ENCODE assay signal across 14 cellular contexts in the genomic region with DNA sequence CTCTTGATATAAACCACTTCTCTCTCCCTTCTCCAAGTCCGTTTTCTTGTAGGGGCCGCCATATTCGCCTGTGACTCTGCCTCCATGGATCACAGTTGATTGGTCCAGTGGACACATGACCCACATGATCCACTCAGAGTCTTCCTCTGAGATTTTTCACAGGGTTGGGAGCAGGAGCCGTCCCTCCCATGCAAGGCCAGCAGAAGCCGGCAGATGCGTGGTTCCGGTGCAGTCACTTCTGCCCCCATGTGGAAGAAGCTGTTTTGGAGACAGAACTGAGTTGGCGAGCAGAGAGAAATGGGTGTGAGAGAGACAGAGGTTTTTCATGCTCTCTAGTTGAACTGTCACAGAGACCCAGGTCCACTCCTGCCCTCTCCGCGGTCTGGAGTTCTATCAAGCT.
A peak's percentile ranks its signal among the peaks of the same experiment; 100 is the strongest.
DNase-seq lines count a peak whose midpoint lies in the region; ATAC-seq, FAIRE-seq and TF ChIP-seq lines count a peak whose summit lies in the region.
"Had no signal": no experiment of that assay in that cellular context is flagged by ENCODE, and none has a peak within 500 bp of the region (broad histone marks: within the 10 kb centered on the region; RNA-seq: fewer than 3 reads in every experiment).

No MANE protein-coding gene starts in this region.

- intact Hi-C loops in K562 (cut with micrococcal nuclease) = no loop called here

- no peaks in the 10 kb centered on the region for H3K27me3 ChIP-seq in BLaER1
- peaks cover 0 to 26% of the 10 kb centered on the region in 2 experiments; a peak in 4 of 5 replicates for H3K27me3 ChIP-seq in K562 (ENCODE audit: control insufficient read depth in 2 of 2, insufficient read depth in 2 of 2, low read length in 2 of 2)

- TF ChIP-seq EP300 in K562 (IDR thresholded peaks at IDR 0.05; ENCODE audit: low read length) = no peak

- CTCF ChIA-PET in K562 (lab: Yijun Ruan, JAX; ENCODE audit: low intra/inter-chr PET ratio) = interaction anchor here (0.6 kb wide), 1 partner anchor 397 kb away, joined by 3 read pairs; no protein-coding TSS in a partner anchor

- POLR2A ChIA-PET in K562 (lab: Yijun Ruan, JAX) = interaction anchor here (0.7 to 1.4 kb wide), 3 partner anchors 11 to 115 kb away, joined by 3 to 6 read pairs (median 3); no protein-coding TSS in a partner anchor

- H3K27ac ChIP-seq in BLaER1 (no peak overlapping the region; the same call in 1 of the 2 replicates), K562 (ENCODE audit: extremely low read depth, low read depth, low read length) (no peak overlapping the region)
- H3K27ac ChIP-seq: neutrophil had no signal

- H4K20me1 ChIP-seq in BLaER1 (no peaks in the 10 kb centered on the region), K562 (replicated peaks; ENCODE audit: control insufficient read depth, insufficient read depth, low read length) (peaks cover 5% of the 10 kb centered on the region; the same call in 1 of the 2 replicates)

- ATAC-seq in K562 (peak; percentile 86), HG02884 (IDR thresholded peaks at IDR 0.05; ENCODE audit: unreplicated experiment) (no peak)

- H3K9ac ChIP-seq in BLaER1 (no peak overlapping the region), K562 (ENCODE audit: insufficient read depth in 1 of 2, low read depth in 2 of 2, low read length in 2 of 2) (no peak overlapping the region)

- TF ChIP-seq RAD21 in K562 (CRISPR knock-in tag; conservative IDR thresholded peaks at IDR 0.05 in 1 of 2, IDR thresholded peaks at IDR 0.05 in 1 of 2) = peak in 1 of 2 experiments; percentile 29; a peak in 1 of 4 replicates

- no peaks in the 10 kb centered on the region for H3K36me3 ChIP-seq in BLaER1
- H3K36me3 ChIP-seq in K562 (ENCODE audit: control insufficient read depth, insufficient read depth, low read length) = no peaks in the 10 kb centered on the region
- H3K36me3 ChIP-seq: neutrophil had no signal

- H3K4me3 ChIP-seq in BLaER1 = no peak overlapping the region
- H3K4me3 ChIP-seq in K562 = no peak overlapping the region

- WGBS in K562 (ENCODE audit: insufficient coverage, low coverage, missing lambda C conversion rate) = 13% methylated on average over 10 of the region's 10 CpGs

- TF ChIP-seq CTCF in K562 (IDR thresholded peaks at IDR 0.05 in 2 of 3, conservative IDR thresholded peaks at IDR 0.05 in 1 of 3; ENCODE audit: insufficient read depth in 2 of 3, low read depth in 1 of 3, low read length in 3 of 3) = peak; percentile 48 to 53 (median 53); a peak in 5 of 6 replicates

- H2AFZ ChIP-seq in K562 (ENCODE audit: low read depth, low read length) = no peak overlapping the region

- H3K4me2 ChIP-seq in BLaER1 = peak overlapping the region; percentile 92; the same call in 1 of the 2 replicates
- H3K4me2 ChIP-seq in K562 (ENCODE audit: insufficient read depth, low read length) = no peak overlapping the region

- no peaks in the 10 kb centered on the region for H3K9me1 ChIP-seq in K562 (ENCODE audit: control insufficient read depth, insufficient read depth, low read length)

- H3K4me1 ChIP-seq in BLaER1 (peaks cover 56% of the 10 kb centered on the region), K562 (replicated peaks in 1 of 2; ENCODE audit: control insufficient read depth in 2 of 2, insufficient read depth in 2 of 2, low read length in 2 of 2) (peaks cover 0 to 4% of the 10 kb centered on the region in 2 experiments; a peak in 1 of 5 replicates)

- peak; percentile 37 for DNase-seq in KBM-7
- DNase-seq in K562 (ENCODE audit: extremely low read depth in 1 of 4, low spot score in 3 of 4) = peak; percentile 21 to 35 (median 25)
- peak; percentile 60 for DNase-seq in left kidney (ENCODE audit: low read depth, low spot score)
- no peak for DNase-seq in NCI-H2107 (lab: John Stamatoyannopoulos, UW)
- no peak for DNase-seq in HPDE6-E6E7 (ENCODE audit: extremely low spot score)
- DNase-seq in NCI-H526 treated with DMSO at 0.1 percent for 48 hours (lab: John Stamatoyannopoulos, UW) = no peak
- DNase-seq: activated CD4-positive, alpha-beta T cell treated with anti-CD3 and anti-CD28 coated beads, Interleukin-2, amount 50 U/mL, for 4 hours; kidney glomerular epithelial cell; NCI-H345; stimulated activated naive CD4-positive, alpha-beta T cell treated with Interleukin-2 at 50 U/mL for 16 hours had no signal

- no peaks in the 10 kb centered on the region for H3K79me2 ChIP-seq in K562 (ENCODE audit: control insufficient read depth, insufficient read depth, low read length)

- no TSS peak for BruUV-seq in K562 (replicated peaks; lab: Mats Ljungman, UMichigan)

- TF ChIP-seq POLR2A in K562 (conservative IDR thresholded peaks at IDR 0.05) = no peak

- peak; percentile 76 for FAIRE-seq in K562 (lab: Jason Lieb, UNC)
- FAIRE-seq: endometrium had no signal

- no peaks in the 10 kb centered on the region for H3K9me3 ChIP-seq in BLaER1
- H3K9me3 ChIP-seq in K562 (replicated peaks; ENCODE audit: control insufficient read depth, insufficient read depth, low read depth, low read length) = no peaks in the 10 kb centered on the region; the same call in 1 of the 2 replicates
- H3K9me3 ChIP-seq: neutrophil had no signal

- in situ Hi-C loops in KBM-7 (cut with MboI; ENCODE audit: low pct_unique_long_range_greater_than_20kb, low sequenced_read_pairs) (no loop called here), K562 (cut with MboI) (no loop called here)

TF ChIP-seq in K562, 482 proteins besides CTCF, POLR2A, EP300 and RAD21:
- TF ChIP-seq, protein P1, sequence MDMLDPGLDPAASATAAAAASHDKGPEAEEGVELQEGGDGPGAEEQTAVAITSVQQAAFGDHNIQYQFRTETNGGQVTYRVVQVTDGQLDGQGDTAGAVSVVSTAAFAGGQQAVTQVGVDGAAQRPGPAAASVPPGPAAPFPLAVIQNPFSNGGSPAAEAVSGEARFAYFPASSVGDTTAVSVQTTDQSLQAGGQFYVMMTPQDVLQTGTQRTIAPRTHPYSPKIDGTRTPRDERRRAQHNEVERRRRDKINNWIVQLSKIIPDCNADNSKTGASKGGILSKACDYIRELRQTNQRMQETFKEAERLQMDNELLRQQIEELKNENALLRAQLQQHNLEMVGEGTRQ (CRISPR knock-in tag; IDR thresholded peaks at IDR 0.05) = peak; percentile 52; the same call in 1 of the 2 replicates
- TF ChIP-seq GTF2F1 (IDR thresholded peaks at IDR 0.05; ENCODE audit: low read depth, low read length) (no peak), STAG1 (CRISPR knock-in tag; IDR thresholded peaks at IDR 0.05; ENCODE audit: borderline replicate concordance) (0 out of 2 replicates have a peak, but pooled peaks have one; percentile 13), SMC3 (conservative IDR thresholded peaks at IDR 0.05; ENCODE audit: insufficient read depth, low read depth, low read length) (0 out of 2 replicates have a peak, but pooled peaks have one; percentile 27)
- TF ChIP-seq, protein P2, sequence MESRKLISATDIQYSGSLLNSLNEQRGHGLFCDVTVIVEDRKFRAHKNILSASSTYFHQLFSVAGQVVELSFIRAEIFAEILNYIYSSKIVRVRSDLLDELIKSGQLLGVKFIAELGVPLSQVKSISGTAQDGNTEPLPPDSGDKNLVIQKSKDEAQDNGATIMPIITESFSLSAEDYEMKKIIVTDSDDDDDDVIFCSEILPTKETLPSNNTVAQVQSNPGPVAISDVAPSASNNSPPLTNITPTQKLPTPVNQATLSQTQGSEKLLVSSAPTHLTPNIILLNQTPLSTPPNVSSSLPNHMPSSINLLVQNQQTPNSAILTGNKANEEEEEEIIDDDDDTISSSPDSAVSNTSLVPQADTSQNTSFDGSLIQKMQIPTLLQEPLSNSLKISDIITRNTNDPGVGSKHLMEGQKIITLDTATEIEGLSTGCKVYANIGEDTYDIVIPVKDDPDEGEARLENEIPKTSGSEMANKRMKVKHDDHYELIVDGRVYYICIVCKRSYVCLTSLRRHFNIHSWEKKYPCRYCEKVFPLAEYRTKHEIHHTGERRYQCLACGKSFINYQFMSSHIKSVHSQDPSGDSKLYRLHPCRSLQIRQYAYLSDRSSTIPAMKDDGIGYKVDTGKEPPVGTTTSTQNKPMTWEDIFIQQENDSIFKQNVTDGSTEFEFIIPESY (CRISPR knock-in tag; IDR thresholded peaks at IDR 0.05) = no peak
- TF ChIP-seq, protein P3, sequence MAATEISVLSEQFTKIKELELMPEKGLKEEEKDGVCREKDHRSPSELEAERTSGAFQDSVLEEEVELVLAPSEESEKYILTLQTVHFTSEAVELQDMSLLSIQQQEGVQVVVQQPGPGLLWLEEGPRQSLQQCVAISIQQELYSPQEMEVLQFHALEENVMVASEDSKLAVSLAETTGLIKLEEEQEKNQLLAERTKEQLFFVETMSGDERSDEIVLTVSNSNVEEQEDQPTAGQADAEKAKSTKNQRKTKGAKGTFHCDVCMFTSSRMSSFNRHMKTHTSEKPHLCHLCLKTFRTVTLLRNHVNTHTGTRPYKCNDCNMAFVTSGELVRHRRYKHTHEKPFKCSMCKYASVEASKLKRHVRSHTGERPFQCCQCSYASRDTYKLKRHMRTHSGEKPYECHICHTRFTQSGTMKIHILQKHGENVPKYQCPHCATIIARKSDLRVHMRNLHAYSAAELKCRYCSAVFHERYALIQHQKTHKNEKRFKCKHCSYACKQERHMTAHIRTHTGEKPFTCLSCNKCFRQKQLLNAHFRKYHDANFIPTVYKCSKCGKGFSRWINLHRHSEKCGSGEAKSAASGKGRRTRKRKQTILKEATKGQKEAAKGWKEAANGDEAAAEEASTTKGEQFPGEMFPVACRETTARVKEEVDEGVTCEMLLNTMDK (IDR thresholded peaks at IDR 0.05; ENCODE audit: borderline replicate concordance, insufficient read depth, low read depth, low read length, poor library complexity, severe bottlenecking) = peak; percentile 6

Comparison
In these comparisons a context has a peak if more than half of its experiments do, and no peak if none do; other contexts are left out.
1. DNase-seq: peak in KBM-7 (single experiment), K562 (4 of 4) and left kidney (single experiment); none in NCI-H2107 (single experiment), HPDE6-E6E7 (single experiment) and NCI-H526 treated with DMSO at 0.1 percent for 48 hours (single experiment).